ENCODE assay signal across 1 cellular context in genomic region chr5:32712463-32713395, GRCh38.
TF ChIP-seq lines count a peak whose summit lies in the region.

No MANE protein-coding gene starts in this region.

TF ChIP-seq in SK-N-SH treated with all-trans-retinoic acid at 6 μM for 48 hours, 23 proteins besides CTCF, POLR2A, EP300 and RAD21 (continued from another document):
- no peak for TF ChIP-seq TSHZ2 (CRISPR knock-in tag; IDR thresholded peaks at IDR 0.05)
- TF ChIP-seq TOX (CRISPR knock-in tag; IDR thresholded peaks at IDR 0.05; ENCODE audit: borderline replicate concordance): no peak
- TF ChIP-seq ISL1 (CRISPR knock-in tag; IDR thresholded peaks at IDR 0.05): no peak
- no peak for TF ChIP-seq POU6F1 (CRISPR knock-in tag; IDR thresholded peaks at IDR 0.05; ENCODE audit: borderline replicate concordance, low read depth)
- TF ChIP-seq PATZ1 (CRISPR knock-in tag; IDR thresholded peaks at IDR 0.05; ENCODE audit: borderline replicate concordance): no peak
- no peak for TF ChIP-seq GLIS3 (CRISPR knock-in tag; IDR thresholded peaks at IDR 0.05)
TF ChIP-seq in SK-N-SH treated with all-trans-retinoic acid at 6 μM for 48 hours: peak in this region for 0.
